Comparison of ENCODE assay signal across 10 cellular contexts in the genomic region with DNA sequence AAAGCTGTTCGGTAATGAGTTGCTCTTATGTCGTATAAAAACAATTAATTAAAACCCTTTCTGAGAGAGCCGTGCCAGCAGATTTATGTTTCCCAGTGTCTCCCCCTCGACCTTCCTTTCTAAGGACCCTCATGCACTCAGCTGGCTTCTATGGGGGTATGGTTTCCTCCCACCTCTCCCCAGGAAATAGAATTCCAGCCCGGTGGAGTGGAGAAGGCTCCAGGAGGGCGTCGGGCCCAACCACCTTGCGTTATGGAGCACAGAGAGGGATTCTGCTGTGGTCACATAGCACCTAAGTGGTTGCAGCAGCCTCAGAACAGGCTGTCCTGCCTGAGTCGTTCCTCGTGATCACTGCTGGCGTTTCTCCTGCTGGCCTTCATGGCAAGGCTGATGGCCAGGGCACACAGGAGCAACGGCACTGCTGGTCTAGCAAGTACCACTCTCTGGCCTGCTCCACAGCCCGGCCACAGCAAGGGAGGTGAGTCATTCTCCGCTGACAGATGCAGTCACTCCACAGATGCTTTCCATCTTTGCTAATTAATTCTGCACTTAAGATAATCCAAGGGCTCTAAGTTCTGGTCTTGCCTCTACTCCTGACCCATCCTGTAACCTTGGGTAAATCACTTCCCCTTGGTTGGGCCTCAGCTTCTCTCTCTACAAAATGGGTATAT.
DNase-seq lines count a peak whose midpoint lies in the region; ATAC-seq, FAIRE-seq and TF ChIP-seq lines count a peak whose summit lies in the region.
"Had no signal": no experiment of that assay in that cellular context is flagged by ENCODE, and none has a peak within 500 bp of the region (broad histone marks: within the 10 kb centered on the region; RNA-seq: fewer than 3 reads in every experiment).

No MANE protein-coding gene starts in this region.

- H3K4me3 ChIP-seq in cardiac fibroblast (replicated peaks in 1 of 2; ENCODE audit: low read depth in 2 of 2, low read length in 2 of 2) (no peak overlapping the region), right cardiac atrium (ENCODE audit: low read length) (no peak overlapping the region)

- peak; percentile 46 for FAIRE-seq in HTR-8/SVneo (lab: Jason Lieb, UNC)

- 60% methylated on average over 14 of the region's 14 CpGs for WGBS in right cardiac atrium

- no peaks in the 10 kb centered on the region for H3K4me1 ChIP-seq in right cardiac atrium (ENCODE audit: control insufficient read depth, insufficient read depth, low read length)

- no peak for TF ChIP-seq CTCF in cardiac fibroblast (IDR thresholded peaks at IDR 0.05; ENCODE audit: low read depth, low read length)

- intact Hi-C loops in right cardiac atrium (cut with DNase I), result no loop called here

- no peaks in the 10 kb centered on the region for H3K27me3 ChIP-seq in right cardiac atrium (ENCODE audit: control insufficient read depth, insufficient read depth)

- peak; percentile 86 to 88 for ATAC-seq in right cardiac atrium
- no peak for ATAC-seq in GM18517 (IDR thresholded peaks at IDR 0.05; ENCODE audit: unreplicated experiment)
- no peak for ATAC-seq in HG02610 (IDR thresholded peaks at IDR 0.05; ENCODE audit: unreplicated experiment)

- no peak for DNase-seq in HTR-8/SVneo (ENCODE audit: insufficient read length, low spot score)
- peak; percentile 44 to 63 for DNase-seq in cardiac fibroblast (ENCODE audit: low read depth in 2 of 2)
- DNase-seq in right cardiac atrium, result peak; percentile 61 to 85 (median 80)
- DNase-seq in superior temporal gyrus (ENCODE audit: extremely low spot score), result peak; percentile 42
- no peak for DNase-seq in NOMO-1 (lab: John Stamatoyannopoulos, UW; ENCODE audit: unreplicated experiment in 2 of 2)
- DNase-seq in activated CD8-positive, alpha-beta memory T cell treated with anti-CD3 and anti-CD28 coated beads for 24 hours, result no peak
- DNase-seq: activated naive CD4-positive, alpha-beta T cell; stimulated activated CD4-positive, alpha-beta T cell treated with anti-CD3 and anti-CD28 coated beads, Interleukin-1b, Interleukin-23, amount 100 ng/mL, for 48 hours had no signal

- H3K27ac ChIP-seq in right cardiac atrium (ENCODE audit: low read length), result peak overlapping the region; percentile 16

- H3K9me3 ChIP-seq in right cardiac atrium (ENCODE audit: control insufficient read depth, low read length), result no peaks in the 10 kb centered on the region

Comparison
In these comparisons a context has a peak if more than half of its experiments do, and no peak if none do; other contexts are left out.
1. DNase-seq: peak in cardiac fibroblast (2 of 2), right cardiac atrium (3 of 3) and superior temporal gyrus (single experiment); none in HTR-8/SVneo (single experiment), NOMO-1 (0 of 2) and activated CD8-positive, alpha-beta memory T cell treated with anti-CD3 and anti-CD28 coated beads for 24 hours (single experiment).
2. ATAC-seq: peak in right cardiac atrium (2 of 2); none in GM18517 (single experiment) and HG02610 (single experiment).